ENCODE assay signal across 8 cellular contexts in genomic region chr16:69424935-69425784, GRCh38.
DNase-seq lines count a peak whose midpoint lies in the region; ATAC-seq and TF ChIP-seq lines count a peak whose summit lies in the region.

No MANE protein-coding gene starts in this region.

- peak overlapping the region; percentile 96 to 97 for H3K4me3 Mint-ChIP-seq in effector memory CD8-positive, alpha-beta T cell

- TF ChIP-seq CTCF in OCI-LY1 (IDR thresholded peaks at IDR 0.05; ENCODE audit: low read length) = no peak

- H4K20me1 ChIP-seq in OCI-LY1 (ENCODE audit: insufficient read depth, low read length) = no peaks in the 10 kb centered on the region

- H3K27ac ChIP-seq in OCI-LY1 (ENCODE audit: low read depth, low read length, poor library complexity, severe bottlenecking) = peak overlapping the region; percentile 71

- no peaks in the 10 kb centered on the region for H3K9me2 ChIP-seq in OCI-LY1 (ENCODE audit: low read depth, low read length)

- peaks cover 28% of the 10 kb centered on the region for H3K36me3 Mint-ChIP-seq in effector memory CD8-positive, alpha-beta T cell (ENCODE audit: insufficient read depth)

- H2AFZ ChIP-seq in OCI-LY1 (ENCODE audit: low read length) = peak overlapping the region; percentile 69
- no peak overlapping the region for H2AFZ ChIP-seq in neuron (ENCODE audit: low read depth, low read length)

- H3K4me1 Mint-ChIP-seq in effector memory CD8-positive, alpha-beta T cell (ENCODE audit: low read depth in 2 of 2) = peaks cover 22 to 37% of the 10 kb centered on the region in 2 donors

- ATAC-seq in GM21528 (IDR thresholded peaks at IDR 0.05; ENCODE audit: low FRiP score, unreplicated experiment) (peak; percentile 9), HG03460 (IDR thresholded peaks at IDR 0.05; ENCODE audit: unreplicated experiment) (no peak), HG03135 (IDR thresholded peaks at IDR 0.05; ENCODE audit: unreplicated experiment) (no peak), GM21360 (IDR thresholded peaks at IDR 0.05; ENCODE audit: unreplicated experiment) (no peak)
- no peak for ATAC-seq in effector memory CD8-positive, alpha-beta T cell (replicated peaks)

- H3F3A ChIP-seq in OCI-LY1 (ENCODE audit: insufficient read depth, low read length) = no peaks in the 10 kb centered on the region

- DNase-seq in effector memory CD8-positive, alpha-beta T cell = no peak
- no peak for DNase-seq in GDM1 (lab: John Stamatoyannopoulos, UW)

- H3K4me1 ChIP-seq in OCI-LY1 (ENCODE audit: insufficient read depth, low read length, severe bottlenecking) = peaks cover 19% of the 10 kb centered on the region
- H3K4me1 ChIP-seq in neuron (ENCODE audit: insufficient read depth, low read length) = peaks cover 4% of the 10 kb centered on the region

- peak overlapping the region; percentile 97 for H3K9ac ChIP-seq in OCI-LY1 (ENCODE audit: low read length)

- H3K79me2 ChIP-seq in OCI-LY1 (ENCODE audit: insufficient read depth, low read length) = peaks cover 20% of the 10 kb centered on the region

- H3K9me3 ChIP-seq in OCI-LY1 (ENCODE audit: low read length) (no peaks in the 10 kb centered on the region; the same call in 1 of the 2 replicates), neuron (ENCODE audit: low read length) (peaks cover 6% of the 10 kb centered on the region)

- H3K27ac Mint-ChIP-seq in effector memory CD8-positive, alpha-beta T cell = peak overlapping the region; percentile 92 to 94

- H3K27me3 ChIP-seq in OCI-LY1 (ENCODE audit: insufficient read depth, low read length) = no peaks in the 10 kb centered on the region
- no peaks in the 10 kb centered on the region for H3K27me3 ChIP-seq in neuron (ENCODE audit: insufficient read depth, low read length)

- H3K4me3 ChIP-seq in OCI-LY1 (ENCODE audit: low read depth, low read length, poor library complexity, severe bottlenecking) (peak overlapping the region; percentile 98), neuron (ENCODE audit: low read length) (peak overlapping the region; percentile 69)

- H3K9me3 Mint-ChIP-seq in effector memory CD8-positive, alpha-beta T cell = peaks cover 6 to 10% of the 10 kb centered on the region in 2 donors

- H3K36me3 ChIP-seq in OCI-LY1 (ENCODE audit: insufficient read depth, low read length) = peaks cover 36% of the 10 kb centered on the region
- peaks cover 29% of the 10 kb centered on the region for H3K36me3 ChIP-seq in neuron (ENCODE audit: insufficient read depth, low read length)

- no peaks in the 10 kb centered on the region for H3K27me3 Mint-ChIP-seq in effector memory CD8-positive, alpha-beta T cell

- H3K4me2 ChIP-seq in OCI-LY1 (ENCODE audit: low read length) = peak overlapping the region; percentile 96
